In the genomic region with DNA sequence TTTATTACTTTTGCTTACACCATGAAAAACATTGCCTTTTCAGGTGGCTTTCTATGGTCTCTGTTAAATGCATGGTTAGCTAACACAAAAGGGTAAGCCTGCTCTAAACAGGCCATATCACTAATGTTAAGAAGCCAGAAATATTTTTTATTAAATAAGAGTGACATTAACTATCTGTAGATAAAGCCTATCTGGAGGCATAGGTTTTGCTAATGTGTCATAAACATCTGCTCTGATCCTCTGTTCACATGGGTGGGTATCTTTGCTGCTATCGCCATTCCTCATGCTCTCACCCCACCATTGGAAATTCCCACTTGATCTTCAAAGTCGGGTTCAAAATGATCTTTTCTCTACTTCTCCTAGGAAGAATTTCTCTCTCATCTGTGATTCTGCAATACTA, we compare ENCODE assay signal across 22 cellular contexts. TPM values are rescaled to one million over a fixed set of nuclear protein-coding genes. Genes with fewer than 3 reads are reported as not detected.
DNase-seq lines count a peak whose midpoint lies in the region; ATAC-seq and TF ChIP-seq lines count a peak whose summit lies in the region.
"Had no signal": no experiment of that assay in that cellular context is flagged by ENCODE, and none has a peak within 500 bp of the region (broad histone marks: within the 10 kb centered on the region; RNA-seq: fewer than 3 reads in every experiment).

No MANE protein-coding gene starts in this region.

- peaks cover 44% of the 10 kb centered on the region for H3K4me1 Mint-ChIP-seq in activated naive CD4-positive, alpha-beta T cell treated with anti-CD3 and anti-CD28 coated beads, Interleukin-2, amount 10 ng/mL, durations not matched to agents 7 days and 5 days
- H3K4me1 Mint-ChIP-seq in T-helper 17 cell = peaks cover 59% of the 10 kb centered on the region
- H3K4me1 Mint-ChIP-seq in glutamatergic neuron (ENCODE audit: low read depth, unreplicated experiment) = peaks cover 23% of the 10 kb centered on the region
- H3K4me1 Mint-ChIP-seq in stimulated activated memory B cell treated with anti-CD40 and anti-IgM and Interleukin-4, amounts not matched to agents 10 μg/mL and 1 μg/mL and 100 μg/mL, for 72 hours = peaks cover 74% of the 10 kb centered on the region

- peaks cover 34% of the 10 kb centered on the region for H3K36me3 Mint-ChIP-seq in activated naive CD4-positive, alpha-beta T cell treated with anti-CD3 and anti-CD28 coated beads, Interleukin-2, amount 10 ng/mL, durations not matched to agents 7 days and 5 days
- H3K36me3 Mint-ChIP-seq in activated naive CD4-positive, alpha-beta T cell treated with anti-CD3 and anti-CD28 coated beads, Interleukin-2, amount 50 U/mL, for 72 hours = peaks cover 0 to 14% of the 10 kb centered on the region in 2 donors
- H3K36me3 Mint-ChIP-seq in T-helper 17 cell (ENCODE audit: low read depth) = peaks cover 5% of the 10 kb centered on the region
- no peaks in the 10 kb centered on the region for H3K36me3 Mint-ChIP-seq in glutamatergic neuron (ENCODE audit: unreplicated experiment)
- H3K36me3 Mint-ChIP-seq in stimulated activated memory B cell treated with anti-CD40 and anti-IgM and Interleukin-4, amounts not matched to agents 10 μg/mL and 1 μg/mL and 100 μg/mL, for 72 hours = peaks cover 13% of the 10 kb centered on the region

- no peak overlapping the region for H3K4me3 Mint-ChIP-seq in activated naive CD4-positive, alpha-beta T cell treated with anti-CD3 and anti-CD28 coated beads, Interleukin-2, amount 10 ng/mL, durations not matched to agents 7 days and 5 days
- H3K4me3 Mint-ChIP-seq in T-helper 17 cell = peak overlapping the region; percentile 13
- H3K4me3 Mint-ChIP-seq in glutamatergic neuron (ENCODE audit: unreplicated experiment) = no peak overlapping the region
- H3K4me3 Mint-ChIP-seq in stimulated activated memory B cell treated with anti-CD40 and anti-IgM and Interleukin-4, amounts not matched to agents 10 μg/mL and 1 μg/mL and 100 μg/mL, for 72 hours = no peak overlapping the region
- H3K4me3 Mint-ChIP-seq: activated T-cell treated with anti-CD3 and anti-CD28 coated beads, Interleukin-2, amount 50 U/mL, for 4 hours had no signal

- TF ChIP-seq CTCF in glutamatergic neuron (IDR thresholded peaks at IDR 0.05; ENCODE audit: partially characterized antibody, unreplicated experiment) = no peak

- intact Hi-C loops in sciatic nerve (cut with DNase I) (no loop called here), posterior cingulate gyrus (cut with DNase I) (no loop called here)

- no peaks in the 10 kb centered on the region for H3K27me3 Mint-ChIP-seq in activated naive CD4-positive, alpha-beta T cell treated with anti-CD3 and anti-CD28 coated beads, Interleukin-2, amount 10 ng/mL, durations not matched to agents 7 days and 5 days
- H3K27me3 Mint-ChIP-seq in T-helper 17 cell (no peaks in the 10 kb centered on the region), glutamatergic neuron (ENCODE audit: unreplicated experiment) (peaks cover 2% of the 10 kb centered on the region)
- no peaks in the 10 kb centered on the region for H3K27me3 Mint-ChIP-seq in stimulated activated memory B cell treated with anti-CD40 and anti-IgM and Interleukin-4, amounts not matched to agents 10 μg/mL and 1 μg/mL and 100 μg/mL, for 72 hours

- peak overlapping the region; percentile 67 for H3K27ac Mint-ChIP-seq in activated naive CD4-positive, alpha-beta T cell treated with anti-CD3 and anti-CD28 coated beads, Interleukin-2, amount 10 ng/mL, durations not matched to agents 7 days and 5 days
- H3K27ac Mint-ChIP-seq in activated naive CD4-positive, alpha-beta T cell treated with anti-CD3 and anti-CD28 coated beads, Interleukin-2, amount 50 U/mL, for 72 hours = peak overlapping the region in 1 of 2 donors; percentile 49
- H3K27ac Mint-ChIP-seq in T-helper 17 cell = peak overlapping the region; percentile 91
- H3K27ac Mint-ChIP-seq in glutamatergic neuron (ENCODE audit: unreplicated experiment) = peak overlapping the region; percentile 28
- H3K27ac Mint-ChIP-seq in stimulated activated memory B cell treated with anti-CD40 and anti-IgM and Interleukin-4, amounts not matched to agents 10 μg/mL and 1 μg/mL and 100 μg/mL, for 72 hours = peak overlapping the region; percentile 90

- no peak for ATAC-seq in activated naive CD4-positive, alpha-beta T cell treated with anti-CD3 and anti-CD28 coated beads, Interleukin-2, amount 50 U/mL, for 72 hours
- ATAC-seq in T-helper 17 cell = no peak
- ATAC-seq in stimulated activated memory B cell treated with anti-CD40 and anti-IgM and Interleukin-4, amounts not matched to agents 10 μg/mL and 1 μg/mL and 100 μg/mL, for 72 hours = no peak
- ATAC-seq in sciatic nerve = no peak
- ATAC-seq: activated T-cell treated with anti-CD3 and anti-CD28 coated beads, Interleukin-2, amount 50 U/mL, for 4 hours; right lobe of liver; Right ventricle myocardium inferior had no signal

- no peaks in the 10 kb centered on the region for H3K9me3 Mint-ChIP-seq in activated naive CD4-positive, alpha-beta T cell treated with anti-CD3 and anti-CD28 coated beads, Interleukin-2, amount 10 ng/mL, durations not matched to agents 7 days and 5 days
- no peaks in the 10 kb centered on the region for H3K9me3 Mint-ChIP-seq in activated naive CD4-positive, alpha-beta T cell treated with anti-CD3 and anti-CD28 coated beads, Interleukin-2, amount 50 U/mL, for 72 hours
- peaks cover 3% of the 10 kb centered on the region for H3K9me3 Mint-ChIP-seq in glutamatergic neuron (ENCODE audit: unreplicated experiment)
- no peaks in the 10 kb centered on the region for H3K9me3 Mint-ChIP-seq in stimulated activated memory B cell treated with anti-CD40 and anti-IgM and Interleukin-4, amounts not matched to agents 10 μg/mL and 1 μg/mL and 100 μg/mL, for 72 hours
- H3K9me3 Mint-ChIP-seq: activated T-cell treated with anti-CD3 and anti-CD28 coated beads, Interleukin-2, amount 50 U/mL, for 4 hours had no signal

- no peak for DNase-seq in activated naive CD4-positive, alpha-beta T cell treated with anti-CD3 and anti-CD28 coated beads, Interleukin-2, amount 10 ng/mL, durations not matched to agents 7 days and 5 days
- no peak for DNase-seq in activated naive CD4-positive, alpha-beta T cell treated with anti-CD3 and anti-CD28 coated beads, Interleukin-2, amount 50 U/mL, for 72 hours (ENCODE audit: low spot score in 2 of 2)
- no peak for DNase-seq in T-helper 17 cell
- DNase-seq in glutamatergic neuron = no peak
- no peak for DNase-seq in sciatic nerve (ENCODE audit: low spot score)
- no peak for DNase-seq in posterior cingulate gyrus
- no peak for DNase-seq in germinal center (ENCODE audit: low spot score)
- DNase-seq: ACHN; activated T-cell treated with anti-CD3 and anti-CD28 coated beads, Interleukin-2, amount 50 U/mL, for 4 hours; amniotic stem cell; dermis blood vessel endothelial cell; hippocampal formation; islet precursor cell; KG1; NCI-H1930; NCI-H226; NCI-H82; OCI-M1; ovary; right lobe of liver had no signal

- H3K9me3 ChIP-seq in T-helper 17 cell (ENCODE audit: control insufficient read depth, low read length, poor library complexity, severe bottlenecking) = no peaks in the 10 kb centered on the region
- H3K9me3 ChIP-seq: ovary, right lobe of liver had no signal

- CTCF ChIA-PET in activated naive CD4-positive, alpha-beta T cell treated with anti-CD3 and anti-CD28 coated beads, Interleukin-2, amount 10 ng/mL, durations not matched to agents 7 days and 5 days (lab: Charles Lee) = interaction anchor here (1.4 kb wide), 1 partner anchor 13 kb away, joined by 3 read pairs; no protein-coding TSS in a partner anchor

RNA-seq across cellular contexts. Expression of a gene that starts 32.4 kb away (rescaled TPM):
- 10 to 100 TPM; 28.3 to 40.2 TPM for total RNA-seq in activated naive CD4-positive, alpha-beta T cell treated with anti-CD3 and anti-CD28 coated beads, Interleukin-2, amount 50 U/mL, for 72 hours
- total RNA-seq in T-helper 17 cell (100 to 1,000 TPM; 178 to 189 TPM), glutamatergic neuron (ENCODE audit: unreplicated experiment) (51.0 TPM), sciatic nerve (63.6 TPM)
